Comparison of ENCODE assay signal across 8 cellular contexts in genomic region chr1:182259229-182259872, GRCh38.
DNase-seq lines count a peak whose midpoint lies in the region; ATAC-seq and TF ChIP-seq lines count a peak whose summit lies in the region.

No MANE protein-coding gene starts in this region.

- H3K79me2 ChIP-seq in SK-N-SH (ENCODE audit: insufficient read depth): no peaks in the 10 kb centered on the region

- no peaks in the 10 kb centered on the region for H4K20me1 ChIP-seq in SK-N-SH (ENCODE audit: insufficient read depth)

- no peaks in the 10 kb centered on the region for H3F3A ChIP-seq in SK-N-SH (replicated peaks; ENCODE audit: insufficient read depth)

- peak overlapping the region; percentile 27 to 76 (median 65) for H3K4me3 Mint-ChIP-seq in CD4-positive, CD25-positive, alpha-beta regulatory T cell

- peaks cover 16 to 40% (median 26%) of the 10 kb centered on the region in 4 donors for H3K4me1 Mint-ChIP-seq in CD4-positive, CD25-positive, alpha-beta regulatory T cell

- no peak overlapping the region for H2AFZ ChIP-seq in SK-N-SH (ENCODE audit: low read depth)

- H3K9me3 ChIP-seq in CD4-positive, CD25-positive, alpha-beta regulatory T cell (ENCODE audit: control insufficient read depth in 2 of 2, low read length in 2 of 2): no peaks in the 10 kb centered on the region
- H3K9me3 ChIP-seq in SK-N-SH: no peaks in the 10 kb centered on the region

- no peak overlapping the region for H3K9ac ChIP-seq in SK-N-SH

- no peaks in the 10 kb centered on the region for H3K9me2 ChIP-seq in SK-N-SH

- no peaks in the 10 kb centered on the region for H3K27me3 ChIP-seq in CD4-positive, CD25-positive, alpha-beta regulatory T cell (ENCODE audit: control insufficient read depth, insufficient read depth, low read length)
- H3K27me3 ChIP-seq in SK-N-SH (ENCODE audit: insufficient read depth): no peaks in the 10 kb centered on the region

- TF ChIP-seq CTCF in fibroblast of the aortic adventitia (IDR thresholded peaks at IDR 0.05; ENCODE audit: insufficient read depth, low read length): no peak
- no peak for TF ChIP-seq CTCF in SK-N-SH (IDR thresholded peaks at IDR 0.05)

- no peaks in the 10 kb centered on the region for H3K27me3 Mint-ChIP-seq in CD4-positive, CD25-positive, alpha-beta regulatory T cell

- no peak overlapping the region for H3K4me2 ChIP-seq in SK-N-SH

- peaks cover 22% of the 10 kb centered on the region for H3K4me1 ChIP-seq in CD4-positive, CD25-positive, alpha-beta regulatory T cell (ENCODE audit: control insufficient read depth, insufficient read depth, low read length, poor library complexity, severe bottlenecking)
- peaks cover 0 to 6% of the 10 kb centered on the region in 2 experiments; a peak in 1 of 4 replicates for H3K4me1 ChIP-seq in SK-N-SH (ENCODE audit: control insufficient read depth in 1 of 2, insufficient read depth in 2 of 2, low read depth in 1 of 2, low read length in 1 of 2)

- no peaks in the 10 kb centered on the region for H3K36me3 ChIP-seq in CD4-positive, CD25-positive, alpha-beta regulatory T cell (ENCODE audit: control insufficient read depth, insufficient read depth, low read length)
- H3K36me3 ChIP-seq in SK-N-SH (replicated peaks in 1 of 2; ENCODE audit: control insufficient read depth in 1 of 2, insufficient read depth in 2 of 2, low read length in 1 of 2): no peaks in the 10 kb centered on the region

- no peak for TF ChIP-seq RAD21 in SK-N-SH (IDR thresholded peaks at IDR 0.05; ENCODE audit: low read length)

- CTCF ChIA-PET in SK-N-SH (lab: Yijun Ruan, JAX): interaction anchor here (1.0 to 1.8 kb wide), 2 partner anchors 116 kb away, joined by 3 to 7 read pairs; no protein-coding TSS in a partner anchor

- POLR2A ChIA-PET in SK-N-SH (lab: Yijun Ruan, JAX): no interaction called here

- peak overlapping the region; percentile 84 to 99 (median 94) for H3K27ac Mint-ChIP-seq in CD4-positive, CD25-positive, alpha-beta regulatory T cell

- peaks cover 4% of the 10 kb centered on the region for H3K36me3 Mint-ChIP-seq in CD4-positive, CD25-positive, alpha-beta regulatory T cell

- DNase-seq in CD4-positive, CD25-positive, alpha-beta regulatory T cell: peak; percentile 5 to 79 (median 67)
- peak; percentile 86 for DNase-seq in NCI-H2029 (lab: John Stamatoyannopoulos, UW)
- DNase-seq in activated CD8-positive, alpha-beta memory T cell treated with anti-CD3 and anti-CD28 coated beads, Interleukin-2, amount 50 U/mL, for 24 hours (ENCODE audit: extremely low read depth): peak; percentile 9
- peak; percentile 6 for DNase-seq in fibroblast of the aortic adventitia (ENCODE audit: low read depth)
- peak; percentile 28 to 32 for DNase-seq in stimulated activated CD4-positive, alpha-beta T cell treated with anti-CD3 and anti-CD28 coated beads, Interleukin-2, amount 100 ng/mL, for 24 hours
- DNase-seq in SK-N-SH: no peak
- no peak for DNase-seq in NCI-H1105 (lab: John Stamatoyannopoulos, UW)

- H3K4me3 ChIP-seq in CD4-positive, CD25-positive, alpha-beta regulatory T cell (ENCODE audit: low read depth, low read length): peak overlapping the region; percentile 57
- no peak overlapping the region for H3K4me3 ChIP-seq in fibroblast of the aortic adventitia (ENCODE audit: low read depth, low read length)
- H3K4me3 ChIP-seq in SK-N-SH (ENCODE audit: low read depth in 2 of 2, low read length in 1 of 2): no peak overlapping the region

- peak; percentile 80 to 84 for ATAC-seq in CD4-positive, CD25-positive, alpha-beta regulatory T cell (ENCODE audit: low read depth in 2 of 2)
- ATAC-seq in GM21825 (IDR thresholded peaks at IDR 0.05; ENCODE audit: unreplicated experiment): peak; percentile 66

- TF ChIP-seq EP300 in SK-N-SH (IDR thresholded peaks at IDR 0.05; ENCODE audit: borderline replicate concordance in 1 of 2, low read depth in 1 of 2, low read length in 1 of 2): no peak

- peak overlapping the region; percentile 65 for H3K27ac ChIP-seq in CD4-positive, CD25-positive, alpha-beta regulatory T cell (ENCODE audit: insufficient read depth, low read length, poor library complexity, severe bottlenecking)
- no peak overlapping the region; a peak in 1 of 4 replicates for H3K27ac ChIP-seq in SK-N-SH (ENCODE audit: low read depth in 2 of 2, low read length in 1 of 2)

- whole genome bisulfite sequencing in SK-N-SH (ENCODE audit: low lambda C conversion rate): 8% methylated on average over 3 of the region's 4 CpGs

- H3K9me3 Mint-ChIP-seq in CD4-positive, CD25-positive, alpha-beta regulatory T cell: no peaks in the 10 kb centered on the region

TF ChIP-seq in SK-N-SH, 30 proteins besides CTCF, POLR2A, EP300 and RAD21:
- no peak for TF ChIP-seq MXI1 (IDR thresholded peaks at IDR 0.05; ENCODE audit: low read depth, low read length)

Comparison
In these comparisons a context has a peak if more than half of its experiments do, and no peak if none do; other contexts are left out.
1. DNase-seq: peak in CD4-positive, CD25-positive, alpha-beta regulatory T cell (3 of 3), NCI-H2029 (single experiment), activated CD8-positive, alpha-beta memory T cell treated with anti-CD3 and anti-CD28 coated beads, Interleukin-2, amount 50 U/mL, for 24 hours (single experiment), fibroblast of the aortic adventitia (single experiment) and stimulated activated CD4-positive, alpha-beta T cell treated with anti-CD3 and anti-CD28 coated beads, Interleukin-2, amount 100 ng/mL, for 24 hours (2 of 2); none in SK-N-SH (single experiment) and NCI-H1105 (single experiment).